In the genomic region with DNA sequence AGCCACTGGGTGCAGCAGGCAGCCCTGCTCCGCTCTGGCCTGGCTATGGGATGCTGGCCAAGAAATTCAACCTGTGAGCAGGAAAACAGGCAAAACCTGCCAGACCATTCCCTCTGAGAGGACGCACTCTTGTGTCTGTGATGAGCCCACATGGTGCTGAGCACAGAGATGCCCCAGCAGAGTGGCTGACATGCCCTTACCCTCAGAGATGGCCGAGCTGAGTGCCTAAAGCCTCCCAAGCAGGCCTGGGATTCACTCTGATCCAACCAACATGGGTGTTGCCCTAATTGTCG, we compare ENCODE assay signal across 15 cellular contexts. TPM values are rescaled to one million over a fixed set of nuclear protein-coding genes. Genes with fewer than 3 reads are reported as not detected.
DNase-seq lines count a peak whose midpoint lies in the region; ATAC-seq and TF ChIP-seq lines count a peak whose summit lies in the region.
"Had no signal": no experiment of that assay in that cellular context is flagged by ENCODE, and none has a peak within 500 bp of the region (broad histone marks: within the 10 kb centered on the region; RNA-seq: fewer than 3 reads in every experiment).

No MANE protein-coding gene starts in this region.

- H3K27me3 ChIP-seq in prostate gland (replicated peaks; ENCODE audit: insufficient read depth), result no peaks in the 10 kb centered on the region
- H3K27me3 ChIP-seq: heart left ventricle had no signal

- H3K9me3 Mint-ChIP-seq in osteocyte (ENCODE audit: unreplicated experiment), result no peaks in the 10 kb centered on the region
- H3K9me3 Mint-ChIP-seq: activated naive CD4-positive, alpha-beta T cell treated with anti-CD3 and anti-CD28 coated beads for 36 hours had no signal

- peaks cover 7% of the 10 kb centered on the region for H3K4me1 ChIP-seq in prostate gland (replicated peaks)

- ATAC-seq in GM18502 (IDR thresholded peaks at IDR 0.05; ENCODE audit: poor library complexity, unreplicated experiment), result no peak
- no peak for ATAC-seq in HG02678 (IDR thresholded peaks at IDR 0.05; ENCODE audit: unreplicated experiment)
- ATAC-seq: activated CD4-positive, alpha-beta T cell treated with anti-CD3 and anti-CD28 coated beads for 36 hours; heart left ventricle had no signal

- no peak for TF ChIP-seq CTCF in epithelial cell of esophagus (IDR thresholded peaks at IDR 0.05; ENCODE audit: insufficient read depth, low read depth, low read length, missing control alignments)
- TF ChIP-seq CTCF in prostate gland (IDR thresholded peaks at IDR 0.05), result no peak
- TF ChIP-seq CTCF in osteocyte (IDR thresholded peaks at IDR 0.05), result no peak

- no peaks in the 10 kb centered on the region for H3K36me3 ChIP-seq in prostate gland
- H3K36me3 ChIP-seq: heart left ventricle, spleen had no signal

- peak overlapping the region; percentile 21 to 45 for H3K27ac ChIP-seq in prostate gland
- H3K27ac ChIP-seq: heart left ventricle, spleen had no signal

- 48% methylated on average over 3 of the region's 4 CpGs for WGBS in prostate gland

- no peaks in the 10 kb centered on the region for H3K36me3 Mint-ChIP-seq in osteocyte (ENCODE audit: unreplicated experiment)

- peaks cover 14% of the 10 kb centered on the region for H3K4me1 Mint-ChIP-seq in osteocyte (ENCODE audit: unreplicated experiment)
- H3K4me1 Mint-ChIP-seq: activated CD4-positive, alpha-beta T cell treated with anti-CD3 and anti-CD28 coated beads for 36 hours had no signal

- no peaks in the 10 kb centered on the region for H3K9me3 ChIP-seq in prostate gland
- H3K9me3 ChIP-seq: heart left ventricle had no signal

- H3K4me3 Mint-ChIP-seq in osteocyte (ENCODE audit: unreplicated experiment), result no peak overlapping the region
- H3K4me3 Mint-ChIP-seq: activated CD4-positive, alpha-beta T cell treated with anti-CD3 and anti-CD28 coated beads for 36 hours; activated naive CD4-positive, alpha-beta T cell treated with anti-CD3 and anti-CD28 coated beads for 36 hours had no signal

- no peak for TF ChIP-seq POLR2A in prostate gland (IDR thresholded peaks at IDR 0.05)

- H3K4me3 ChIP-seq in epithelial cell of esophagus (ENCODE audit: low read length) (no peak overlapping the region), prostate gland (no peak overlapping the region)
- H3K4me3 ChIP-seq: heart left ventricle, spleen had no signal

- no peaks in the 10 kb centered on the region for H3K27me3 Mint-ChIP-seq in osteocyte (ENCODE audit: unreplicated experiment)

- H3K27ac Mint-ChIP-seq in osteocyte (ENCODE audit: unreplicated experiment), result no peak overlapping the region
- H3K27ac Mint-ChIP-seq: activated CD4-positive, alpha-beta T cell treated with anti-CD3 and anti-CD28 coated beads for 36 hours; activated naive CD4-positive, alpha-beta T cell treated with anti-CD3 and anti-CD28 coated beads for 36 hours had no signal

- intact Hi-C loops in prostate gland (cut with DNase I), result loop anchor here (10.0 kb wide), 1 partner anchor 626 kb away; no protein-coding TSS in a partner anchor

- DNase-seq in DMS53 treated with DMSO at 0.1 percent for 48 hours (lab: John Stamatoyannopoulos, UW; ENCODE audit: unreplicated experiment) (peak; percentile 65), NCI-H2029 (lab: John Stamatoyannopoulos, UW) (peak; percentile 45), epithelial cell of esophagus (ENCODE audit: low read depth) (peak; percentile 93), prostate gland (ENCODE audit: low spot score) (peak; percentile 91), osteocyte (ENCODE audit: extremely low spot score, unreplicated experiment) (no peak)
- DNase-seq in stimulated activated CD4-positive, alpha-beta T cell treated with anti-CD3 and anti-CD28 coated beads, Interleukin-4, amount 100 ng/mL, for 4 hours, result no peak
- DNase-seq: activated CD4-positive, alpha-beta T cell treated with anti-CD3 and anti-CD28 coated beads for 36 hours; activated naive CD4-positive, alpha-beta T cell treated with anti-CD3 and anti-CD28 coated beads for 36 hours; dermis blood vessel endothelial cell; heart left ventricle; kidney glomerular epithelial cell; spleen; stimulated activated naive CD4-positive, alpha-beta T cell had no signal

RNA-seq across cellular contexts. Expression of a gene that starts 34.3 kb away (rescaled TPM):
- total RNA-seq in prostate gland (10 to 100 TPM; 14.8 to 16.0 TPM), osteocyte (23.0 and 25.9 TPM in 2 replicates)

Comparison
In these comparisons a context has a peak if more than half of its experiments do, and no peak if none do; other contexts are left out.
1. DNase-seq: peak in DMS53 treated with DMSO at 0.1 percent for 48 hours (single experiment), NCI-H2029 (single experiment), epithelial cell of esophagus (single experiment) and prostate gland (single experiment); none in osteocyte (single experiment) and stimulated activated CD4-positive, alpha-beta T cell treated with anti-CD3 and anti-CD28 coated beads, Interleukin-4, amount 100 ng/mL, for 4 hours (0 of 2).